In the genomic region with DNA sequence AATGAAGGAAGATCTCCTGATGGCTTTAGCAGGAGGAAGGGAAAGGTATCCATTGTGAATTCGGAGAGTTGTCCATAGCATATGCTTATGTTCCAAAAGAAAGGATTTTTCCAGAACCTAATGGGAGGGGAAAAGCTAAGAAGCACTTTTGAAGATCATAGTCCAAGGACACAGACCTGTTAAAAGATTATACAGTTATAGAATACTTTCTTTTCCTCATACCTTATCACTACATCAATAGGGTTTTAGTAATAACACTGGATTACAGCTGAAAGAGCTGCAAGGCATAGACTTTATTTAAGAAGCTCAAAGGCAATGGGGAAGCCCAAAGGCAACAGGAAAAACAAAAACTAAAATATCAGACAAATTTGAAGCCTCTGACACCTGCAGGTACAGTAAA, we compare ENCODE assay signal across 34 cellular contexts. TPM values are rescaled to one million over a fixed set of nuclear protein-coding genes. Genes with fewer than 3 reads are reported as not detected.
"Had no signal": no experiment of that assay in that cellular context is flagged by ENCODE, and none has a peak within 500 bp of the region (broad histone marks: within the 10 kb centered on the region; RNA-seq: fewer than 3 reads in every experiment).

No MANE protein-coding gene starts in this region.

- H3K36me3 ChIP-seq: MG63 had no signal

- H3K4me3 ChIP-seq: MG63 had no signal

- DNase-seq: Karpas-422, Kasumi-1, KG1, MG63, MM.1S, MV-4-11, NCI-H1048, NCI-H1092, NCI-H1092 treated with DMSO at 0.1 percent for 48 hours, NCI-H1105, NCI-H1105 treated with DMSO at 0.1 percent for 48 hours, NCI-H1417, NCI-H1417 treated with DMSO at 0.1 percent for 48 hours, NCI-H1436, NCI-H1436 treated with DMSO at 0.1 percent for 48 hours, NCI-H146, NCI-H1694, NCI-H1694 treated with DMSO at 0.1 percent for 48 hours, NCI-H187, NCI-H187 treated with DMSO at 0.1 percent for 48 hours, NCI-H1930, NCI-H2029, NCI-H2029 treated with DMSO at 0.1 percent for 48 hours, NCI-H2081, NCI-H2081 treated with DMSO at 0.1 percent for 48 hours, NCI-H2107, NCI-H2171, NCI-H2171 treated with DMSO at 0.1 percent for 48 hours, NCI-H2227 treated with DMSO at 0.1 percent for 48 hours, NCI-H226, NCI-H345, NCI-H446, NCI-H446 treated with DMSO at 0.1 percent for 48 hours had no signal

- H3K9me3 ChIP-seq: MG63 had no signal

RNA-seq across cellular contexts. Expression of gene SLC24A3, which starts 39.8 kb away (rescaled TPM):
- total RNA-seq: MCF 10A had no signal
